In the genomic region with DNA sequence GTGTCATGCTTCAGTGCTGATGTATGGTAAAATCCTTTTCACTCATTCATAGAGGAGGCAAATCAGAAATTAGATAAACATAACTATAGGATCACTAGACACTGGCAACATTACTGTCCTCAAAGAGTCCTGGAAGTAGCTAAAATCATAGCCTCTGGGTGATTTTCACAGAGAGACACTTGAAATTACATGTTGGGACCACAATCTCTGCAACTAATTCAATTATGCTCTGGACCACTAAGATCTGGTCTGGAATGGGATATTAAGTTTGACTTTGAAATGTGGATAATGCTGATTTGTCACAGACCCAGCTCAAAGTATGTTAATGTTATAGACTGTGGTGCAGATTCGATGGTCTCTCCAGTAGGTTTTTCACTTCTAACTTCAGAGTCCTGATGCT, we compare ENCODE assay signal across 1 cellular context.
TF ChIP-seq lines count a peak whose summit lies in the region.

No MANE protein-coding gene starts in this region.

TF ChIP-seq in SK-N-SH, 30 proteins besides CTCF, POLR2A, EP300 and RAD21 (continued from another document):
- TF ChIP-seq CHD2 (IDR thresholded peaks at IDR 0.05; ENCODE audit: low read length, partially characterized antibody) (peak; percentile 65), REST (IDR thresholded peaks at IDR 0.05; ENCODE audit: low read depth, low read length) (no peak), POLR2AphosphoS5 (IDR thresholded peaks at IDR 0.05; ENCODE audit: low read depth, low read length) (peak; percentile 50; the same call in 1 of the 2 replicates), ELF1 (IDR thresholded peaks at IDR 0.05) (no peak), FOXJ3 (CRISPR knock-in tag; IDR thresholded peaks at IDR 0.05) (peak; percentile 94), TCF12 (IDR thresholded peaks at IDR 0.05) (peak; percentile 37; the same call in 1 of the 2 replicates), RXRA (IDR thresholded peaks at IDR 0.05; ENCODE audit: borderline replicate concordance, low read depth) (no peak), TAF1 (IDR thresholded peaks at IDR 0.05; ENCODE audit: borderline replicate concordance, low read depth, low read length) (no peak)
